In genomic region chr6:125123468-125124249, GRCh38 we compare ENCODE assay signal across 1 cellular context.
TF ChIP-seq lines count a peak whose summit lies in the region.

No MANE protein-coding gene starts in this region.

TF ChIP-seq in liver, 16 proteins besides CTCF, POLR2A, EP300 and RAD21 (continued from another document):
- TF ChIP-seq, protein P1, sequence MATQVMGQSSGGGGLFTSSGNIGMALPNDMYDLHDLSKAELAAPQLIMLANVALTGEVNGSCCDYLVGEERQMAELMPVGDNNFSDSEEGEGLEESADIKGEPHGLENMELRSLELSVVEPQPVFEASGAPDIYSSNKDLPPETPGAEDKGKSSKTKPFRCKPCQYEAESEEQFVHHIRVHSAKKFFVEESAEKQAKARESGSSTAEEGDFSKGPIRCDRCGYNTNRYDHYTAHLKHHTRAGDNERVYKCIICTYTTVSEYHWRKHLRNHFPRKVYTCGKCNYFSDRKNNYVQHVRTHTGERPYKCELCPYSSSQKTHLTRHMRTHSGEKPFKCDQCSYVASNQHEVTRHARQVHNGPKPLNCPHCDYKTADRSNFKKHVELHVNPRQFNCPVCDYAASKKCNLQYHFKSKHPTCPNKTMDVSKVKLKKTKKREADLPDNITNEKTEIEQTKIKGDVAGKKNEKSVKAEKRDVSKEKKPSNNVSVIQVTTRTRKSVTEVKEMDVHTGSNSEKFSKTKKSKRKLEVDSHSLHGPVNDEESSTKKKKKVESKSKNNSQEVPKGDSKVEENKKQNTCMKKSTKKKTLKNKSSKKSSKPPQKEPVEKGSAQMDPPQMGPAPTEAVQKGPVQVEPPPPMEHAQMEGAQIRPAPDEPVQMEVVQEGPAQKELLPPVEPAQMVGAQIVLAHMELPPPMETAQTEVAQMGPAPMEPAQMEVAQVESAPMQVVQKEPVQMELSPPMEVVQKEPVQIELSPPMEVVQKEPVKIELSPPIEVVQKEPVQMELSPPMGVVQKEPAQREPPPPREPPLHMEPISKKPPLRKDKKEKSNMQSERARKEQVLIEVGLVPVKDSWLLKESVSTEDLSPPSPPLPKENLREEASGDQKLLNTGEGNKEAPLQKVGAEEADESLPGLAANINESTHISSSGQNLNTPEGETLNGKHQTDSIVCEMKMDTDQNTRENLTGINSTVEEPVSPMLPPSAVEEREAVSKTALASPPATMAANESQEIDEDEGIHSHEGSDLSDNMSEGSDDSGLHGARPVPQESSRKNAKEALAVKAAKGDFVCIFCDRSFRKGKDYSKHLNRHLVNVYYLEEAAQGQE (IDR thresholded peaks at IDR 0.05), result no peak
- TF ChIP-seq, protein P2, sequence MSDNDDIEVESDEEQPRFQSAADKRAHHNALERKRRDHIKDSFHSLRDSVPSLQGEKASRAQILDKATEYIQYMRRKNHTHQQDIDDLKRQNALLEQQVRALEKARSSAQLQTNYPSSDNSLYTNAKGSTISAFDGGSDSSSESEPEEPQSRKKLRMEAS (IDR thresholded peaks at IDR 0.05), result no peak
- TF ChIP-seq ZBTB33 (IDR thresholded peaks at IDR 0.05) (no peak), FOXA1 (IDR thresholded peaks at IDR 0.05) (no peak), GABPA (IDR thresholded peaks at IDR 0.05 in 1 of 2, conservative IDR thresholded peaks at IDR 0.05 in 1 of 2) (no peak), FOXA2 (IDR thresholded peaks at IDR 0.05) (no peak), EGR1 (IDR thresholded peaks at IDR 0.05; ENCODE audit: low read depth in 2 of 2) (no peak), HNF4G (IDR thresholded peaks at IDR 0.05) (no peak), TAF1 (conservative IDR thresholded peaks at IDR 0.05) (peak; percentile 41), NR2F2 (IDR thresholded peaks at IDR 0.05) (no peak), SP1 (IDR thresholded peaks at IDR 0.05) (no peak)
